ENCODE assay signal across 19 cellular contexts in the genomic region with DNA sequence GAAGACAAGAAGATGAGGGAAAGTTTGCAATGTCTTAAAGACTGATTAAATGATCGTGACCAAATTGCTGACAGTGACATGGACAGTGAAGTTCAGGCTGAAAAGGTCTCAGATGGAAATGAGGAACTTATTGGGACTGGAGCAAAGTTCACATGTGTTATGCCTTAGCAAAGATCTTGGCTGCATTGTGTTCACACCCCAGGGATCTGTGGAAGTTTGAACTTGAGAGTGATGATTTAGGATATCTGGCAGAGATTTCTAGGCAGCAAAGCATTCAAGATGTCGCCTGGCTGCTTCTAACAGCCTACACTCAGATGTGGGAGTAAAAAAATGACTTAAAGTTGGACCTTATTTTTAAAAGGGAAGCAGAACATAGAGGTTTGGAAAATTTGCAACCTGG. TPM values are rescaled to one million over a fixed set of nuclear protein-coding genes. Genes with fewer than 3 reads are reported as not detected.
DNase-seq lines count a peak whose midpoint lies in the region; ATAC-seq and TF ChIP-seq lines count a peak whose summit lies in the region.
"Had no signal": no experiment of that assay in that cellular context is flagged by ENCODE, and none has a peak within 500 bp of the region (broad histone marks: within the 10 kb centered on the region; RNA-seq: fewer than 3 reads in every experiment).

No MANE protein-coding gene starts in this region.

- H3K4me1 Mint-ChIP-seq in activated CD4-positive, alpha-beta T cell treated with anti-CD3 and anti-CD28 coated beads, Interleukin-2, amount 10 ng/mL, durations not matched to agents 24 days and 14 days: peaks cover 6% of the 10 kb centered on the region

- no peaks in the 10 kb centered on the region for H3K27me3 ChIP-seq in adipocyte (replicated peaks; ENCODE audit: control insufficient read depth, insufficient read depth, low read length)
- no peaks in the 10 kb centered on the region for H3K27me3 ChIP-seq in hepatocyte
- H3K27me3 ChIP-seq in upper lobe of right lung: no peaks in the 10 kb centered on the region

- H3K9me3 Mint-ChIP-seq in activated CD4-positive, alpha-beta T cell treated with anti-CD3 and anti-CD28 coated beads, Interleukin-2, amount 10 ng/mL, durations not matched to agents 24 days and 14 days: peaks cover 12% of the 10 kb centered on the region

- no peak overlapping the region for H3K4me3 Mint-ChIP-seq in activated CD4-positive, alpha-beta T cell treated with anti-CD3 and anti-CD28 coated beads, Interleukin-2, amount 10 ng/mL, durations not matched to agents 24 days and 14 days

- H3K27ac ChIP-seq in hepatocyte (peak overlapping the region; percentile 74), upper lobe of right lung (no peak overlapping the region)
- H3K27ac ChIP-seq: HL-60 had no signal

- intact Hi-C loops in activated CD4-positive, alpha-beta T cell treated with anti-CD3 and anti-CD28 coated beads, Interleukin-2, amount 10 ng/mL, durations not matched to agents 24 days and 14 days (cut with micrococcal nuclease): no loop called here
- intact Hi-C loops in lower leg skin (cut with DNase I; ENCODE audit: low total_unique reads): no loop called here
- intact Hi-C loops in upper lobe of right lung (cut with DNase I): no loop called here

- H3K4me1 ChIP-seq in adipocyte (ENCODE audit: control insufficient read depth, insufficient read depth, low read length): peaks cover 70% of the 10 kb centered on the region
- peaks cover 50% of the 10 kb centered on the region for H3K4me1 ChIP-seq in hepatocyte (ENCODE audit: insufficient read depth)
- peaks cover 56% of the 10 kb centered on the region for H3K4me1 ChIP-seq in upper lobe of right lung

- H3K9me3 ChIP-seq in adipocyte (ENCODE audit: control insufficient read depth, low read length) (peaks cover 22% of the 10 kb centered on the region), hepatocyte (ENCODE audit: low read depth) (no peaks in the 10 kb centered on the region), upper lobe of right lung (no peaks in the 10 kb centered on the region)

- H3K9ac ChIP-seq in adipocyte (ENCODE audit: low read length): peak overlapping the region; percentile 76

- peaks cover 9% of the 10 kb centered on the region for H4K20me1 ChIP-seq in hepatocyte (ENCODE audit: insufficient read depth, poor library complexity, severe bottlenecking)

- DNase-seq in NOMO-1 treated with DMSO at 0.1 percent for 48 hours (lab: John Stamatoyannopoulos, UW; ENCODE audit: unreplicated experiment) (peak; percentile 9), NOMO-1 treated with dmso at 0.1 percent for 144 hours (lab: John Stamatoyannopoulos, UW; ENCODE audit: unreplicated experiment) (no peak), adipocyte (ENCODE audit: low read depth) (no peak), hepatocyte (ENCODE audit: low spot score) (no peak), lower leg skin (ENCODE audit: low spot score in 2 of 2) (no peak), upper lobe of right lung (no peak)
- no peak for DNase-seq in activated CD4-positive, alpha-beta T cell treated with anti-CD3 and anti-CD28 coated beads, Interleukin-2, amount 10 ng/mL, durations not matched to agents 24 days and 14 days
- DNase-seq: 8988T, DND-41, NCI-H1092, NCI-H146, NCI-H2081, NCI-H526, OCI-M1, RPMI8226, SIG-M5 had no signal

- TF ChIP-seq CTCF in hepatocyte (IDR thresholded peaks at IDR 0.05; ENCODE audit: poor library complexity): no peak
- TF ChIP-seq CTCF in lower leg skin (IDR thresholded peaks at IDR 0.05): no peak
- TF ChIP-seq CTCF in upper lobe of right lung (IDR thresholded peaks at IDR 0.05): no peak

- H3K36me3 ChIP-seq in adipocyte (ENCODE audit: control insufficient read depth, insufficient read depth, low read length, severe bottlenecking): peaks cover 48% of the 10 kb centered on the region
- peaks cover 5% of the 10 kb centered on the region for H3K36me3 ChIP-seq in hepatocyte (replicated peaks; ENCODE audit: insufficient read depth, low read depth)
- peaks cover 46% of the 10 kb centered on the region for H3K36me3 ChIP-seq in upper lobe of right lung

- no peak for ATAC-seq in upper lobe of right lung
- no peak for ATAC-seq in GM21717 (IDR thresholded peaks at IDR 0.05; ENCODE audit: unreplicated experiment)
- ATAC-seq: HCT116 had no signal

- H3K27ac Mint-ChIP-seq in activated CD4-positive, alpha-beta T cell treated with anti-CD3 and anti-CD28 coated beads, Interleukin-2, amount 10 ng/mL, durations not matched to agents 24 days and 14 days: no peak overlapping the region

- H3K4me3 ChIP-seq in adipocyte (ENCODE audit: low read length): peak overlapping the region; percentile 48
- no peak overlapping the region for H3K4me3 ChIP-seq in hepatocyte
- H3K4me3 ChIP-seq in lower leg skin (ENCODE audit: low read depth, poor library complexity, severe bottlenecking): no peak overlapping the region
- no peak overlapping the region for H3K4me3 ChIP-seq in upper lobe of right lung

- peaks cover 23% of the 10 kb centered on the region for H3K36me3 Mint-ChIP-seq in activated CD4-positive, alpha-beta T cell treated with anti-CD3 and anti-CD28 coated beads, Interleukin-2, amount 10 ng/mL, durations not matched to agents 24 days and 14 days (ENCODE audit: low read depth)

- no peak overlapping the region for H3K4me2 ChIP-seq in hepatocyte

- TF ChIP-seq POLR2A in lower leg skin (IDR thresholded peaks at IDR 0.05): no peak

- H3K79me2 ChIP-seq in hepatocyte: peaks cover 96% of the 10 kb centered on the region

- H3K9me2 ChIP-seq in hepatocyte (replicated peaks; ENCODE audit: insufficient read depth): no peaks in the 10 kb centered on the region

- WGBS in hepatocyte (ENCODE audit: low lambda C conversion rate, missing lambda C conversion rate): 92% methylated on average over 2 of the region's 2 CpGs
- 56 to 71% methylated on average over 2 of the region's 2 CpGs for WGBS in lower leg skin, 2 donors

- no peak overlapping the region for H2AFZ ChIP-seq in hepatocyte

- no peaks in the 10 kb centered on the region for H3K27me3 Mint-ChIP-seq in activated CD4-positive, alpha-beta T cell treated with anti-CD3 and anti-CD28 coated beads, Interleukin-2, amount 10 ng/mL, durations not matched to agents 24 days and 14 days

RNA-seq across cellular contexts. Expression of a gene that starts 21.4 kb away (rescaled TPM):
- 244 and 246 TPM in 2 replicates for total RNA-seq in hepatocyte
- polyA plus RNA-seq in hepatocyte: 85.8 and 131 TPM in 2 replicates
- 1.5 and 1.7 TPM in 2 replicates for total RNA-seq in activated CD4-positive, alpha-beta T cell treated with anti-CD3 and anti-CD28 coated beads, Interleukin-2, amount 10 ng/mL, durations not matched to agents 24 days and 14 days
- 100 to 1,000 TPM in 1 of 4 donors, 10 to 100 TPM in 3; 74.9 to 111 (median 82.8) TPM for total RNA-seq in lower leg skin
- total RNA-seq in upper lobe of right lung: 190 TPM

RNA-seq across cellular contexts. Expression of a gene that starts 44.0 kb away (rescaled TPM):
- total RNA-seq in hepatocyte (40.9 and 43.3 TPM in 2 replicates), lower leg skin (10 to 100 TPM; 27.4 to 36.5 (median 31.0) TPM), upper lobe of right lung (38.2 TPM)
- polyA plus RNA-seq in hepatocyte: 20.6 and 31.1 TPM in 2 replicates
- total RNA-seq in activated CD4-positive, alpha-beta T cell treated with anti-CD3 and anti-CD28 coated beads, Interleukin-2, amount 10 ng/mL, durations not matched to agents 24 days and 14 days: 72.6 and 75.1 TPM in 2 replicates

RNA-seq across cellular contexts. Expression of a gene that starts 59.3 kb away (rescaled TPM):
- total RNA-seq in hepatocyte (5.9 and 9.3 TPM in 2 replicates), lower leg skin (1 to 10 TPM in 2 of 4 donors, under 1 TPM in 1, not detected in 1; 0.62 to 4.7 (median 1.3) TPM), upper lobe of right lung (3.6 TPM)
- 8.9 and 11.1 TPM in 2 replicates for polyA plus RNA-seq in hepatocyte
- not detected in 2 replicates for total RNA-seq in activated CD4-positive, alpha-beta T cell treated with anti-CD3 and anti-CD28 coated beads, Interleukin-2, amount 10 ng/mL, durations not matched to agents 24 days and 14 days

Comparison
In these comparisons a context has a peak if more than half of its experiments do, and no peak if none do; other contexts are left out.
1. RNA of a gene that starts 21.4 kb away (total RNA-seq): 244 to 246 TPM in hepatocyte, 190 TPM in upper lobe of right lung (single experiment) and 74.9 to 111 TPM in lower leg skin; 1.5 to 1.7 TPM in activated CD4-positive, alpha-beta T cell treated with anti-CD3 and anti-CD28 coated beads, Interleukin-2, amount 10 ng/mL, durations not matched to agents 24 days and 14 days; every median in the first group is over 10 times any median in the second.